Comparison of ENCODE assay signal across 23 cellular contexts in genomic region chr1:4464478-4464877, GRCh38.
"Had no signal": no experiment of that assay in that cellular context is flagged by ENCODE, and none has a peak within 500 bp of the region (broad histone marks: within the 10 kb centered on the region; RNA-seq: fewer than 3 reads in every experiment).

No MANE protein-coding gene starts in this region.

- H3K27ac ChIP-seq: HL-60, KMS-11, RWPE1 had no signal

- DNase-seq: Kasumi-1, MM.1S, MV-4-11, NCI-H1048, NCI-H1105, NCI-H1417, NCI-H1436 treated with DMSO at 0.1 percent for 48 hours, NCI-H1694 treated with DMSO at 0.1 percent for 48 hours, NCI-H1930, NCI-H2081, NCI-H2107, NCI-H2227 treated with DMSO at 0.1 percent for 48 hours, NCI-H524, NCI-H526 treated with DMSO at 0.1 percent for 48 hours, NCI-H748 treated with DMSO at 0.1 percent for 48 hours, SHP77, SK-N-SH, SW 1271 had no signal

- H3K36me3 Mint-ChIP-seq: IgD-negative memory B cell had no signal

- H3K9ac ChIP-seq: KMS-11, SK-N-SH had no signal

- H3K4me3 Mint-ChIP-seq: IgD-negative memory B cell had no signal

- H3K27ac Mint-ChIP-seq: IgD-negative memory B cell had no signal

- H3K9me3 ChIP-seq: SK-N-SH had no signal

- H3K27me3 Mint-ChIP-seq: IgD-negative memory B cell had no signal

- H3K4me1 Mint-ChIP-seq: IgD-negative memory B cell had no signal

- H3K4me2 ChIP-seq: KMS-11, SK-N-SH had no signal

- H3K4me3 ChIP-seq: K562 had no signal
